Comparison of ENCODE assay signal across 16 cellular contexts in the genomic region with DNA sequence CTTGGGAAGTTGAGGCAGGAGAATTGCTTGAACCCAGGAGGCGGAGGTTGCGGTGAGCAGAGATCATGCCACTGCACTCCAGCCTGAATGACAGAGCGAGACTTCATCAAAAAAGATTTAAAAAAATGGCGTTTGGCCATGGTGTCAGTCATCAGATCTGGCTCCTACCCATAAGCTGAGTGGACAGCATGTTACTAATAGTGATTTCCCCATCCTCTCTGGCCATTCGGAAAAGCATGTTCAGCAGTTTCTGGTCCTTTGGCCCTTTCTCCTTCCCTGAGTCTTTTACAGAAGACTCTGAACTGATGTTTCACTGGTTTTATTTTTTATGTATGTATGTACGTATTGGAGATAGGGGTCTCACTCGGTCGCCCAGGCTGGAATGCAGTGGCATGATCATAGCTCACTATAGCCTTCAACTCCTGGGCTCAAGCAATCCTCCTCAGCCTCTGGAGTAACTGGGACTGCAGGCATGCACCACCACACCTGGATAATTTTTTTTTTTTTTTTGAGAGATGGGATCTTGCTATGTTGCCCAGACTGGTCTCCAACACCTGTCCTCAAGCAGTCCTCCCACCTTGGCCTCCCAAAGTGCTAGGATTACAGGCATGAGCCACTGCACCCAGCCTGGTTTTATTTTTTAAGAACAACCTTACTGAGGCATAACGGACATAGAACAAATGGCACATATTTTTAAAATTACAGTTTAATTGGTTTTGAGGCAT.
DNase-seq lines count a peak whose midpoint lies in the region; ATAC-seq and TF ChIP-seq lines count a peak whose summit lies in the region.
"Had no signal": no experiment of that assay in that cellular context is flagged by ENCODE, and none has a peak within 500 bp of the region (broad histone marks: within the 10 kb centered on the region; RNA-seq: fewer than 3 reads in every experiment).

No MANE protein-coding gene starts in this region.

- H3K9ac ChIP-seq in IMR-90 (ENCODE audit: low read depth, low read length), result no peak overlapping the region
- H3K9ac ChIP-seq: BLaER1, KMS-11 had no signal

- no TSS peak for BruUV-seq in IMR-90 (replicated peaks; lab: Mats Ljungman, UMichigan)

- no peak overlapping the region for H2BK5ac ChIP-seq in IMR-90 (ENCODE audit: low read depth, low read length, poor library complexity, severe bottlenecking)

- in situ Hi-C loops in IMR-90 (cut with MboI; ENCODE audit: low sequenced_read_pairs), result no loop called here
- in situ Hi-C loops in gastrocnemius medialis (cut with MboI; ENCODE audit: low sequenced_read_pairs in 4 of 4), result no loop called here

- no peak overlapping the region for H3K4me2 ChIP-seq in IMR-90 (ENCODE audit: low read depth, low read length)
- H3K4me2 ChIP-seq: A549, BLaER1, GM23338, KMS-11 had no signal

- H2AFZ ChIP-seq in IMR-90 (replicated peaks; ENCODE audit: low read length, poor library complexity), result no peak overlapping the region

- WGBS in IMR-90 (ENCODE audit: extremely low coverage in 2 of 2, insufficient read length in 1 of 2), 2 experiments, result 76% methylated on average over 4 of the region's 9 CpGs; no CpG with 5 or more reads in 1 of the 2 experiments

- H3K27me3 ChIP-seq in IMR-90 (ENCODE audit: control insufficient read depth, insufficient read depth, low read length), result no peaks in the 10 kb centered on the region; the same call in 1 of the 2 replicates
- no peaks in the 10 kb centered on the region for H3K27me3 ChIP-seq in gastrocnemius medialis
- H3K27me3 ChIP-seq: BLaER1 had no signal

- dilution Hi-C loops in IMR-90 (cut with HindIII; ENCODE audit: low sequenced_read_pairs, unreplicated experiment), result no loop called here

- H3K79me1 ChIP-seq in IMR-90 (ENCODE audit: low read depth in 1 of 2, low read length in 2 of 2), result no peaks in the 10 kb centered on the region

- H2BK120ac ChIP-seq in IMR-90 (ENCODE audit: low read depth, low read length), result no peak overlapping the region

- H4K5ac ChIP-seq in IMR-90 (ENCODE audit: low read depth, low read length), result no peak overlapping the region

- TF ChIP-seq POLR2A in IMR-90 (IDR thresholded peaks at IDR 0.05; ENCODE audit: low read depth, low read length), result no peak
- no peak for TF ChIP-seq POLR2A in gastrocnemius medialis (IDR thresholded peaks at IDR 0.05)

- no peak overlapping the region for H3K27ac ChIP-seq in IMR-90 (ENCODE audit: insufficient read depth, low read length)
- no peak overlapping the region for H3K27ac ChIP-seq in gastrocnemius medialis
- H3K27ac ChIP-seq: A549, BLaER1, KMS-11 had no signal

- no peak for TF ChIP-seq CTCF in IMR-90 (conservative IDR thresholded peaks at IDR 0.05; ENCODE audit: low read depth, low read length)
- TF ChIP-seq CTCF in fibroblast of mammary gland (conservative IDR thresholded peaks at IDR 0.05; ENCODE audit: control insufficient read depth, insufficient read depth, low read depth, low read length), result no peak
- no peak for TF ChIP-seq CTCF in gastrocnemius medialis (IDR thresholded peaks at IDR 0.05 in 4 of 5, conservative IDR thresholded peaks at IDR 0.05 in 1 of 5)

- CTCF ChIA-PET in IMR-90 (lab: Yijun Ruan, JAX), result interaction anchor here (0.6 kb wide), 1 partner anchor 248 kb away, joined by 7 read pairs; no protein-coding TSS in a partner anchor

- no peak overlapping the region for H3K18ac ChIP-seq in IMR-90 (ENCODE audit: low read depth, low read length)

- H2AK5ac ChIP-seq in IMR-90 (ENCODE audit: low read depth, low read length), result no peak overlapping the region

- POLR2A ChIA-PET in IMR-90 (lab: Charles Lee; ENCODE audit: unreplicated experiment), result no interaction called here

- H3K4ac ChIP-seq in IMR-90 (ENCODE audit: low read depth, low read length), result no peak overlapping the region

- no peak for TF ChIP-seq RAD21 in IMR-90 (IDR thresholded peaks at IDR 0.05; ENCODE audit: low read length)

- H3K14ac ChIP-seq in IMR-90 (replicated peaks; ENCODE audit: low read depth, low read length), result no peak overlapping the region

- H3K56ac ChIP-seq in IMR-90 (ENCODE audit: extremely low read depth, insufficient read depth, low read length), result 0 out of 2 replicates have a peak overlapping the region, but pooled peaks have one; percentile 28

- H3K4me1 ChIP-seq in IMR-90 (ENCODE audit: control insufficient read depth, insufficient read depth, low read length), result no peaks in the 10 kb centered on the region
- no peaks in the 10 kb centered on the region for H3K4me1 ChIP-seq in gastrocnemius medialis
- H3K4me1 ChIP-seq: A549, BLaER1 had no signal

- no peak overlapping the region for H2BK20ac ChIP-seq in IMR-90 (ENCODE audit: low read depth, low read length)

- H4K91ac ChIP-seq in IMR-90 (ENCODE audit: insufficient read depth, low read depth, low read length), result no peak overlapping the region

- H3K9me1 ChIP-seq in IMR-90 (ENCODE audit: insufficient read depth, low read length), result no peaks in the 10 kb centered on the region

- H4K20me1 ChIP-seq in IMR-90 (ENCODE audit: insufficient read depth, low read length), result no peaks in the 10 kb centered on the region
- H4K20me1 ChIP-seq: BLaER1 had no signal

- no peaks in the 10 kb centered on the region for H3K36me3 ChIP-seq in IMR-90 (ENCODE audit: control insufficient read depth, insufficient read depth, low read length)
- H3K36me3 ChIP-seq in gastrocnemius medialis, result no peaks in the 10 kb centered on the region
- H3K36me3 ChIP-seq: BLaER1 had no signal

- no peak overlapping the region for H2BK15ac ChIP-seq in IMR-90 (ENCODE audit: low read depth, low read length)

- H3K4me3 ChIP-seq in IMR-90 (ENCODE audit: insufficient read depth, low read depth, low read length), result no peak overlapping the region
- no peak overlapping the region for H3K4me3 ChIP-seq in fibroblast of mammary gland (ENCODE audit: control insufficient read depth, low read depth, low read length)
- no peak overlapping the region for H3K4me3 ChIP-seq in gastrocnemius medialis
- H3K4me3 ChIP-seq: A549, BLaER1, GM23338 had no signal

- ATAC-seq in IMR-90 (ENCODE audit: low read depth) (no peak), gastrocnemius medialis (no peak), HG03095 (IDR thresholded peaks at IDR 0.05; ENCODE audit: unreplicated experiment) (no peak), GM18867 (IDR thresholded peaks at IDR 0.05; ENCODE audit: unreplicated experiment) (no peak)
- ATAC-seq: A549, GM23338 had no signal

- no peak overlapping the region for H2AK9ac ChIP-seq in IMR-90 (replicated peaks; ENCODE audit: low read depth, low read length, poor library complexity)

- intact Hi-C loops in IMR-90 (cut with micrococcal nuclease), result no loop called here
- intact Hi-C loops in gastrocnemius medialis (cut with DNase I; ENCODE audit: low total_unique reads), result no loop called here

- no peak overlapping the region for H4K8ac ChIP-seq in IMR-90 (ENCODE audit: low read depth in 2 of 2, low read length in 2 of 2)

- DNase-seq in IMR-90 (no peak), amniotic epithelial cell (ENCODE audit: low read depth) (peak; percentile 35), fibroblast of mammary gland (ENCODE audit: low read depth) (peak; percentile 11), stromal cell of bone marrow (ENCODE audit: low read depth) (peak; percentile 44), gastrocnemius medialis (no peak), OCI-M1 (lab: John Stamatoyannopoulos, UW) (no peak)
- DNase-seq: CD4-positive, CD25-positive, alpha-beta regulatory T cell; DMS53; GF-D8; H9 had no signal

- no peak overlapping the region for H3K23ac ChIP-seq in IMR-90 (ENCODE audit: low read depth, low read length)

- H3K9me3 ChIP-seq in IMR-90 (ENCODE audit: control insufficient read depth, insufficient read depth, low read length), result no peaks in the 10 kb centered on the region
- no peaks in the 10 kb centered on the region for H3K9me3 ChIP-seq in gastrocnemius medialis
- H3K9me3 ChIP-seq: A549, BLaER1 had no signal

TF ChIP-seq in IMR-90, 13 proteins besides CTCF, POLR2A, EP300 and RAD21:
- TF ChIP-seq, protein P1, sequence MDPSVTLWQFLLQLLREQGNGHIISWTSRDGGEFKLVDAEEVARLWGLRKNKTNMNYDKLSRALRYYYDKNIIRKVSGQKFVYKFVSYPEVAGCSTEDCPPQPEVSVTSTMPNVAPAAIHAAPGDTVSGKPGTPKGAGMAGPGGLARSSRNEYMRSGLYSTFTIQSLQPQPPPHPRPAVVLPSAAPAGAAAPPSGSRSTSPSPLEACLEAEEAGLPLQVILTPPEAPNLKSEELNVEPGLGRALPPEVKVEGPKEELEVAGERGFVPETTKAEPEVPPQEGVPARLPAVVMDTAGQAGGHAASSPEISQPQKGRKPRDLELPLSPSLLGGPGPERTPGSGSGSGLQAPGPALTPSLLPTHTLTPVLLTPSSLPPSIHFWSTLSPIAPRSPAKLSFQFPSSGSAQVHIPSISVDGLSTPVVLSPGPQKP (IDR thresholded peaks at IDR 0.05; ENCODE audit: borderline replicate concordance, low read depth, low read length), result no peak
- no peak for TF ChIP-seq RFX5 (IDR thresholded peaks at IDR 0.05; ENCODE audit: low read depth, low read length)
- no peak for TF ChIP-seq MAFK (IDR thresholded peaks at IDR 0.05; ENCODE audit: low read depth, low read length)
- no peak for TF ChIP-seq FOS (IDR thresholded peaks at IDR 0.05; ENCODE audit: low read depth, low read length)
- TF ChIP-seq MAZ (IDR thresholded peaks at IDR 0.05; ENCODE audit: borderline replicate concordance, low read depth, low read length), result no peak
- TF ChIP-seq CHD1 (IDR thresholded peaks at IDR 0.05; ENCODE audit: low read depth, low read length), result no peak
- TF ChIP-seq, protein P2, sequence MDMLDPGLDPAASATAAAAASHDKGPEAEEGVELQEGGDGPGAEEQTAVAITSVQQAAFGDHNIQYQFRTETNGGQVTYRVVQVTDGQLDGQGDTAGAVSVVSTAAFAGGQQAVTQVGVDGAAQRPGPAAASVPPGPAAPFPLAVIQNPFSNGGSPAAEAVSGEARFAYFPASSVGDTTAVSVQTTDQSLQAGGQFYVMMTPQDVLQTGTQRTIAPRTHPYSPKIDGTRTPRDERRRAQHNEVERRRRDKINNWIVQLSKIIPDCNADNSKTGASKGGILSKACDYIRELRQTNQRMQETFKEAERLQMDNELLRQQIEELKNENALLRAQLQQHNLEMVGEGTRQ (IDR thresholded peaks at IDR 0.05; ENCODE audit: low read depth, low read length), result no peak
- no peak for TF ChIP-seq BHLHE40 (IDR thresholded peaks at IDR 0.05; ENCODE audit: low read depth, low read length)
- TF ChIP-seq RCOR1 (IDR thresholded peaks at IDR 0.05; ENCODE audit: insufficient replicate concordance, low read length), result no peak
- TF ChIP-seq SMC3 (IDR thresholded peaks at IDR 0.05; ENCODE audit: low read depth, low read length), result no peak
- no peak for TF ChIP-seq MXI1 (IDR thresholded peaks at IDR 0.05; ENCODE audit: borderline replicate concordance, low read depth, low read length)
- TF ChIP-seq NFE2L2 (IDR thresholded peaks at IDR 0.05; ENCODE audit: low read depth, low read length), result no peak
- TF ChIP-seq CEBPB (IDR thresholded peaks at IDR 0.05; ENCODE audit: low read depth, low read length), result no peak

Comparison
In these comparisons a context has a peak if more than half of its experiments do, and no peak if none do; other contexts are left out.
1. DNase-seq: peak in amniotic epithelial cell (single experiment), fibroblast of mammary gland (single experiment) and stromal cell of bone marrow (single experiment); none in IMR-90 (single experiment), gastrocnemius medialis (0 of 2) and OCI-M1 (single experiment).